ENCODE assay signal across 2 cellular contexts in genomic region chr11:47399860-47400812, GRCh38.
A peak's percentile ranks its signal among the peaks of the same experiment; 100 is the strongest.
TF ChIP-seq lines count a peak whose summit lies in the region.

No MANE protein-coding gene starts in this region.

TF ChIP-seq in HEK293, 187 proteins besides CTCF, POLR2A, EP300 and RAD21 (continues in another document):
- peak; percentile 62; the same call in 1 of the 2 replicates for TF ChIP-seq ZBTB11 (tag by site-specific recombination; conservative IDR thresholded peaks at IDR 0.05; ENCODE audit: low read depth)
- no peak for TF ChIP-seq ATF2 (tag by site-specific recombination; IDR thresholded peaks at IDR 0.05; ENCODE audit: low read depth)
- TF ChIP-seq PRDM10 (tag by site-specific recombination; IDR thresholded peaks at IDR 0.05) = peak; percentile 71
- TF ChIP-seq ZNF654 (tag by site-specific recombination; IDR thresholded peaks at IDR 0.05; ENCODE audit: low read depth) = no peak
- TF ChIP-seq ZNF398 (tag by site-specific recombination; IDR thresholded peaks at IDR 0.05) = peak; percentile 79
- 0 out of 2 replicates have a peak, but pooled peaks have one; percentile 20 for TF ChIP-seq PATZ1 (tag by site-specific recombination; IDR thresholded peaks at IDR 0.05)

TF ChIP-seq in GM12878, 131 proteins besides CTCF, POLR2A, EP300 and RAD21:
- TF ChIP-seq DPF2 (IDR thresholded peaks at IDR 0.05) (peak; percentile 28), PML (IDR thresholded peaks at IDR 0.05; ENCODE audit: low read length) (0 out of 2 replicates have a peak, but pooled peaks have one; percentile 18), SRF (IDR thresholded peaks at IDR 0.05; ENCODE audit: low read depth in 2 of 2, low read length in 2 of 2) (peak in 1 of 2 experiments; percentile 18; a peak in 1 of 4 replicates), GABPA (IDR thresholded peaks at IDR 0.05; ENCODE audit: low read depth) (0 out of 2 replicates have a peak, but pooled peaks have one; percentile 18), ATF7 (IDR thresholded peaks at IDR 0.05; ENCODE audit: low read depth) (peak; percentile 46; the same call in 1 of the 2 replicates), BHLHE40 (IDR thresholded peaks at IDR 0.05; ENCODE audit: borderline replicate concordance in 1 of 2, low read depth in 2 of 2, low read length in 1 of 2) (0 out of 4 replicates have a peak, but pooled peaks of 1 of the 2 experiments have one; percentile 29), CREM (IDR thresholded peaks at IDR 0.05; ENCODE audit: low read depth) (0 out of 2 replicates have a peak, but pooled peaks have one; percentile 6), ASH2L (IDR thresholded peaks at IDR 0.05; ENCODE audit: borderline replicate concordance, low read depth) (peak; percentile 81; the same call in 1 of the 2 replicates), ZBTB40 (IDR thresholded peaks at IDR 0.05; ENCODE audit: borderline replicate concordance) (peak; percentile 13; the same call in 1 of the 2 replicates), SKIL (IDR thresholded peaks at IDR 0.05; ENCODE audit: low read depth, poor library complexity, severe bottlenecking) (peak; percentile 63), SMARCA5 (IDR thresholded peaks at IDR 0.05) (peak; percentile 16; the same call in 1 of the 2 replicates), E4F1 (IDR thresholded peaks at IDR 0.05; ENCODE audit: borderline replicate concordance, partially characterized antibody) (no peak), ZNF217 (IDR thresholded peaks at IDR 0.05) (peak; percentile 43; the same call in 1 of the 2 replicates), HDGF (IDR thresholded peaks at IDR 0.05) (0 out of 2 replicates have a peak, but pooled peaks have one; percentile 68), IKZF1 (conservative IDR thresholded peaks at IDR 0.05) (peak; percentile 48; the same call in 1 of the 2 replicates), ZZZ3 (IDR thresholded peaks at IDR 0.05; ENCODE audit: control insufficient read depth, insufficient read length, low read depth) (no peak), E2F4 (IDR thresholded peaks at IDR 0.05; ENCODE audit: low read depth, low read length) (no peak), TBL1XR1 (IDR thresholded peaks at IDR 0.05; ENCODE audit: low read depth, low read length) (0 out of 2 replicates have a peak, but pooled peaks have one; percentile 21), ELK1 (IDR thresholded peaks at IDR 0.05; ENCODE audit: low read depth, low read length) (no peak), PAX5 (IDR thresholded peaks at IDR 0.05; ENCODE audit: borderline replicate concordance, low read depth, low read length) (peak; percentile 85; the same call in 1 of the 2 replicates), SMAD1 (IDR thresholded peaks at IDR 0.05; ENCODE audit: low read depth, partially characterized antibody) (no peak), NBN (IDR thresholded peaks at IDR 0.05) (peak; percentile 89; the same call in 1 of the 2 replicates), EGR1 (IDR thresholded peaks at IDR 0.05; ENCODE audit: borderline replicate concordance in 1 of 2, low read depth in 2 of 2, low read length in 2 of 2) (peak in 1 of 2 experiments; percentile 60; a peak in 2 of 3 replicates), MEF2A (IDR thresholded peaks at IDR 0.05; ENCODE audit: insufficient read depth, low read depth, low read length) (0 out of 2 replicates have a peak, but pooled peaks have one; percentile 9), MEF2B (IDR thresholded peaks at IDR 0.05; ENCODE audit: partially characterized antibody, poor library complexity, severe bottlenecking) (peak; percentile 63), SUZ12 (IDR thresholded peaks at IDR 0.05; ENCODE audit: unreplicated experiment) (no peak), TARDBP (IDR thresholded peaks at IDR 0.05; ENCODE audit: borderline replicate concordance) (0 out of 2 replicates have a peak, but pooled peaks have one; percentile 42), BACH1 (IDR thresholded peaks at IDR 0.05; ENCODE audit: borderline replicate concordance) (no peak), LARP7 (IDR thresholded peaks at IDR 0.05) (0 out of 2 replicates have a peak, but pooled peaks have one; percentile 32), IKZF2 (IDR thresholded peaks at IDR 0.05) (peak; percentile 59 to 66)
